23 cellular contexts compared by ENCODE assay signal in genomic region chr9:104944356-104944755, GRCh38.
"Had no signal": no experiment of that assay in that cellular context is flagged by ENCODE, and none has a peak within 500 bp of the region (broad histone marks: within the 10 kb centered on the region; RNA-seq: fewer than 3 reads in every experiment).

No MANE protein-coding gene starts in this region.

- H3K9ac ChIP-seq: neural progenitor cell had no signal

- H2AFZ ChIP-seq: neural progenitor cell had no signal

- H3K4me2 ChIP-seq: neural progenitor cell had no signal

- H3K9me3 ChIP-seq: heart right ventricle, sigmoid colon, spleen, thoracic aorta had no signal

- H3K27me3 ChIP-seq: cardiac muscle cell, heart right ventricle, neural progenitor cell, sigmoid colon, spleen had no signal

- H3K36me3 ChIP-seq: cardiac muscle cell, heart right ventricle, neural progenitor cell, sigmoid colon, spleen, thoracic aorta, WERI-Rb-1 had no signal

- H3K4me3 ChIP-seq: cardiac muscle cell, heart right ventricle, neural progenitor cell, sigmoid colon, spleen, thoracic aorta had no signal

- ATAC-seq: activated CD8-positive, alpha-beta memory T cell treated with anti-CD3 and anti-CD28 coated beads, Interleukin-2, amount 10 ng/mL, durations not matched to agents 7 days and 5 days; activated CD8-positive, alpha-beta T cell treated with anti-CD3 and anti-CD28 coated beads for 36 hours; heart right ventricle; left lobe of liver; naive thymus-derived CD8-positive, alpha-beta T cell had no signal

- H3K27ac ChIP-seq: cardiac muscle cell, heart right ventricle, neural progenitor cell, sigmoid colon, spleen, thoracic aorta, WERI-Rb-1 had no signal

- H3K4me1 ChIP-seq: heart right ventricle, spleen had no signal

- DNase-seq: activated CD4-positive, alpha-beta T cell treated with anti-CD3 and anti-CD28 coated beads, Interleukin-2, amount 10 ng/mL, durations not matched to agents 7 days and 5 days; activated CD4-positive, CD25-positive, alpha-beta regulatory T cell treated with anti-CD3 and anti-CD28 coated beads, Interleukin-2, amount 50 U/mL, for 72 hours; activated CD8-positive, alpha-beta memory T cell treated with anti-CD3 and anti-CD28 coated beads, Interleukin-2, amount 10 ng/mL, durations not matched to agents 7 days and 5 days; activated CD8-positive, alpha-beta T cell treated with anti-CD3 and anti-CD28 coated beads for 36 hours; activated effector memory CD4-positive, alpha-beta T cell treated with anti-CD3 and anti-CD28 coated beads, Interleukin-2, amount 50 U/mL, for 16 hours; activated naive CD4-positive, alpha-beta T cell treated with anti-CD3 and anti-CD28 coated beads, Interleukin-2, amount 10 ng/mL, durations not matched to agents 7 days and 5 days; activated T-cell treated with anti-CD3 and anti-CD28 coated beads for 4 hours; dermis blood vessel endothelial cell; effector CD8-positive, alpha-beta T cell; erythroblast; heart right ventricle; naive thymus-derived CD8-positive, alpha-beta T cell; retina; sigmoid colon; spleen; stimulated activated CD4-positive, alpha-beta T cell treated with anti-CD3 and anti-CD28 coated beads, Interleukin-4, amount 100 ng/mL, for 1 hour; stimulated activated naive CD4-positive, alpha-beta T cell treated with Interleukin-2 at 50 U/mL for 16 hours; T-helper 1 cell; WERI-Rb-1 had no signal
